Comparison of ENCODE assay signal across 1 cellular context in genomic region chr9:108953983-108954574, GRCh38.
TF ChIP-seq lines count a peak whose summit lies in the region.

No MANE protein-coding gene starts in this region.

TF ChIP-seq in K562, 482 proteins besides CTCF, POLR2A, EP300 and RAD21:
- TF ChIP-seq TEAD1 (CRISPR knock-in tag; IDR thresholded peaks at IDR 0.05) (0 out of 4 replicates have a peak, but pooled peaks of 1 of the 2 experiments have one; percentile 34), ZNF24 (IDR thresholded peaks at IDR 0.05) (no peak), DLX4 (CRISPR knock-in tag; IDR thresholded peaks at IDR 0.05) (no peak), SIN3A (IDR thresholded peaks at IDR 0.05; ENCODE audit: borderline replicate concordance in 2 of 2, control insufficient read depth in 1 of 2, low read depth in 2 of 2, low read length in 2 of 2) (no peak), FOXA3 (CRISPR knock-in tag; conservative IDR thresholded peaks at IDR 0.05 in 1 of 2, IDR thresholded peaks at IDR 0.05 in 1 of 2) (peak in 1 of 2 experiments; percentile 72; a peak in 2 of 4 replicates), DEAF1 (CRISPR knock-in tag; IDR thresholded peaks at IDR 0.05) (0 out of 2 replicates have a peak, but pooled peaks have one; percentile 46), ESRRB (CRISPR knock-in tag; IDR thresholded peaks at IDR 0.05; ENCODE audit: borderline replicate concordance) (no peak), FOXK2 (conservative IDR thresholded peaks at IDR 0.05 in 1 of 2, IDR thresholded peaks at IDR 0.05 in 1 of 2; ENCODE audit: low read depth in 2 of 2) (peak in 1 of 2 experiments; percentile 26; a peak in 1 of 4 replicates)
- TF ChIP-seq, protein P1, sequence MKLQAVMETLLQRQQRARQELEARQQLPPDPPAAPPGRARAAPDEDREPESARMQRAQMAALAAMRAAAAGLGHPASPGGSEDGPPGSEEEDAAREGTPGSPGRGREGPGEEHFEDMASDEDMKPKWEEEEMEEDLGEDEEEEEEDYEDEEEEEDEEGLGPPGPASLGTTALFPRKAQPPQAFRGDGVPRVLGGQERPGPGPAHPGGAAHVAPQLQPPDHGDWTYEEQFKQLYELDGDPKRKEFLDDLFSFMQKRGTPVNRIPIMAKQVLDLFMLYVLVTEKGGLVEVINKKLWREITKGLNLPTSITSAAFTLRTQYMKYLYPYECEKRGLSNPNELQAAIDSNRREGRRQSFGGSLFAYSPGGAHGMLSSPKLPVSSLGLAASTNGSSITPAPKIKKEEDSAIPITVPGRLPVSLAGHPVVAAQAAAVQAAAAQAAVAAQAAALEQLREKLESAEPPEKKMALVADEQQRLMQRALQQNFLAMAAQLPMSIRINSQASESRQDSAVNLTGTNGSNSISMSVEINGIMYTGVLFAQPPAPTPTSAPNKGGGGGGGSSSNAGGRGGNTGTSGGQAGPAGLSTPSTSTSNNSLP (IDR thresholded peaks at IDR 0.05; ENCODE audit: borderline replicate concordance, low read depth, low read length): peak; percentile 44; the same call in 1 of the 2 replicates
- TF ChIP-seq, protein P2, sequence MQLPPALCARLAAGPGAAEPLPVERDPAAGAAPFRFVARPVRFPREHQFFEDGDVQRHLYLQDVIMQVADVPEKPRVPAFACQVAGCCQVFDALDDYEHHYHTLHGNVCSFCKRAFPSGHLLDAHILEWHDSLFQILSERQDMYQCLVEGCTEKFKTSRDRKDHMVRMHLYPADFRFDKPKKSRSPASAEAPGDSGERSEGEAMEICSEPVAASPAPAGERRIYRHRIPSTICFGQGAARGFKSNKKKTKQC (CRISPR knock-in tag; IDR thresholded peaks at IDR 0.05): no peak
